ENCODE assay signal across 8 cellular contexts in the genomic region with DNA sequence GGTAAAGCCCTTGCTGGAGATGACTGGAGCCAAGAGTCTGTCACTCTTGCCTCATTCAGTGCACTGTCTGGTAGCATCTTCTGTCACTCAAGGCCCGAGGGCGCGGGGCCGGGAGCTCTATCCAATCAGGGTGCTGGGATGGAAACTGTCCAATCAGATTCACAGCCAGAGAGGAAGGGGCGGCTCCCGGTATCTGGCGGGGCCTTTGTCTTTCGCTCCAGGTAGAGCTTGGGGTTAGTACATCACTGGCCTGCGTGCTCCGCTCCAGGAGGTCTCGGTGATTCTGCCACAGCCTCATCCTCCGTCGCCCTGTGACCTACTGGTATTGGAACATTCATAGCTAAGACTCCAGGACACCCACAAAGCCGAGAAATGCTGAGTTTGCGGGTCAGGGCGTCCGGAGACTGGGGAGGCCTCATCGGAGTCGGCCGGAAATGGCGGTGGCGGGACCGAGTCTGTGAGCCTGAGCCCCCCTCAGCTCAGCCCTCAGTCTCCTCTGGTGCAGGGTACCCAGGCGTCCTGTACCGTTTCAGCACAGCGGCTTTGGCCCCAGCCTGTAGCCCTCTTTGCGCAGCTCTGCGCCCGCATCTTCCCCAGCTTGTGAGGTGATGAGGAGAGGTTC. TPM values are rescaled to one million over a fixed set of nuclear protein-coding genes. Genes with fewer than 3 reads are reported as not detected.
DNase-seq lines count a peak whose midpoint lies in the region; ATAC-seq and TF ChIP-seq lines count a peak whose summit lies in the region.

No MANE protein-coding gene starts in this region.

- WGBS in heart left ventricle, 4 donors: 1 to 3% (median 2%) methylated on average over 11 to 29 of the region's 29 CpGs
- WGBS in trophoblast cell (ENCODE audit: extremely low coverage, insufficient coverage, insufficient read length): no CpG with 5 or more reads among the region's 29 CpGs

- TF ChIP-seq POLR2A in heart left ventricle (IDR thresholded peaks at IDR 0.05): no peak

- H3K14ac ChIP-seq in trophoblast cell (ENCODE audit: low read length): peak overlapping the region; percentile 5

- H3K27me3 Mint-ChIP-seq in CD4-positive, CD25-positive, alpha-beta regulatory T cell: no peaks in the 10 kb centered on the region
- no peaks in the 10 kb centered on the region for H3K27me3 Mint-ChIP-seq in activated naive CD8-positive, alpha-beta T cell treated with anti-CD3 and anti-CD28 coated beads, Interleukin-2, amount 10 ng/mL, durations not matched to agents 7 days and 5 days

- H3K36me3 Mint-ChIP-seq in CD4-positive, CD25-positive, alpha-beta regulatory T cell: no peaks in the 10 kb centered on the region
- H3K36me3 Mint-ChIP-seq in activated naive CD8-positive, alpha-beta T cell treated with anti-CD3 and anti-CD28 coated beads, Interleukin-2, amount 10 ng/mL, durations not matched to agents 7 days and 5 days: peaks cover 22% of the 10 kb centered on the region

- peaks cover 10% of the 10 kb centered on the region for H3K4me1 ChIP-seq in CD4-positive, CD25-positive, alpha-beta regulatory T cell (ENCODE audit: control insufficient read depth, insufficient read depth, low read length, poor library complexity, severe bottlenecking)
- H3K4me1 ChIP-seq in HUES48 (ENCODE audit: control insufficient read depth, insufficient read depth, low read length) (no peaks in the 10 kb centered on the region), SJSA1 (replicated peaks) (no peaks in the 10 kb centered on the region), heart left ventricle (peaks cover 0 to 9% (median 0%) of the 10 kb centered on the region in 12 donors), trophoblast cell (ENCODE audit: control insufficient read depth in 1 of 2, insufficient read depth in 2 of 2, low read length in 2 of 2) (peaks cover 2% of the 10 kb centered on the region in 2 experiments), tibial artery (peaks cover 0 to 7% (median 5%) of the 10 kb centered on the region in 4 donors)

- H4K8ac ChIP-seq in trophoblast cell (ENCODE audit: low read depth, low read length): peak overlapping the region; percentile 93

- peak overlapping the region; percentile 43 for H3K4ac ChIP-seq in trophoblast cell (ENCODE audit: low read depth, low read length)

- no peaks in the 10 kb centered on the region for H3K27me3 ChIP-seq in CD4-positive, CD25-positive, alpha-beta regulatory T cell (ENCODE audit: control insufficient read depth, insufficient read depth, low read length)
- no peaks in the 10 kb centered on the region for H3K27me3 ChIP-seq in HUES48 (ENCODE audit: control insufficient read depth, insufficient read depth, low read length)
- no peaks in the 10 kb centered on the region for H3K27me3 ChIP-seq in SJSA1 (replicated peaks)
- no peaks in the 10 kb centered on the region for H3K27me3 ChIP-seq in heart left ventricle
- H3K27me3 ChIP-seq in trophoblast cell (ENCODE audit: insufficient read depth, low read length): no peaks in the 10 kb centered on the region
- H3K27me3 ChIP-seq in tibial artery: no peaks in the 10 kb centered on the region

- no peak overlapping the region for H3K27ac ChIP-seq in CD4-positive, CD25-positive, alpha-beta regulatory T cell (ENCODE audit: insufficient read depth, low read length, poor library complexity, severe bottlenecking)
- H3K27ac ChIP-seq in HUES48 (ENCODE audit: low read depth, low read length) (no peak overlapping the region), SJSA1 (no peak overlapping the region), heart left ventricle (no peak overlapping the region), trophoblast cell (ENCODE audit: low read depth, low read length) (peak overlapping the region; percentile 40), tibial artery (no peak overlapping the region)

- peak overlapping the region; percentile 72 for H3K4me3 ChIP-seq in CD4-positive, CD25-positive, alpha-beta regulatory T cell (ENCODE audit: low read depth, low read length)
- peak overlapping the region; percentile 83 for H3K4me3 ChIP-seq in HUES48 (ENCODE audit: low read depth, low read length)
- no peak overlapping the region; the same call in 1 of the 2 replicates for H3K4me3 ChIP-seq in SJSA1
- peak overlapping the region; percentile 10 to 58 (median 48) for H3K4me3 ChIP-seq in heart left ventricle
- peak overlapping the region; percentile 88 for H3K4me3 ChIP-seq in trophoblast cell (ENCODE audit: low read depth, low read length)
- peak overlapping the region; percentile 36 to 48 for H3K4me3 ChIP-seq in tibial artery

- no peaks in the 10 kb centered on the region for H3K9me3 ChIP-seq in CD4-positive, CD25-positive, alpha-beta regulatory T cell (ENCODE audit: control insufficient read depth in 2 of 2, low read length in 2 of 2)
- H3K9me3 ChIP-seq in HUES48 (ENCODE audit: control insufficient read depth, insufficient read depth, low read length): no peaks in the 10 kb centered on the region; the same call in 1 of the 2 replicates
- H3K9me3 ChIP-seq in SJSA1 (replicated peaks): 0 out of 2 replicates have a peak, but pooled peaks cover 7% of the 10 kb centered on the region
- H3K9me3 ChIP-seq in heart left ventricle: no peaks in the 10 kb centered on the region
- no peaks in the 10 kb centered on the region for H3K9me3 ChIP-seq in trophoblast cell (ENCODE audit: insufficient read depth, low read depth, low read length)
- H3K9me3 ChIP-seq in tibial artery: no peaks in the 10 kb centered on the region

- POLR2A ChIA-PET in activated naive CD8-positive, alpha-beta T cell treated with anti-CD3 and anti-CD28 coated beads, Interleukin-2, amount 10 ng/mL, durations not matched to agents 7 days and 5 days (lab: Charles Lee): interaction anchor here (0.6 to 1.7 kb wide), 19 partner anchors 11 to 836 kb away, joined by 3 to 36 read pairs (median 5); partner anchors contain the start of genes ZNF100, ZNF429, ZNF43 and ZNF430

- peak overlapping the region; percentile 83 for H4K12ac ChIP-seq in trophoblast cell (ENCODE audit: low read depth, low read length)

- peak overlapping the region; percentile 85 to 96 (median 92) for H3K4me3 Mint-ChIP-seq in CD4-positive, CD25-positive, alpha-beta regulatory T cell
- peak overlapping the region; percentile 95 for H3K4me3 Mint-ChIP-seq in activated naive CD8-positive, alpha-beta T cell treated with anti-CD3 and anti-CD28 coated beads, Interleukin-2, amount 10 ng/mL, durations not matched to agents 7 days and 5 days

- H3K9ac ChIP-seq in HUES48 (ENCODE audit: low read depth, low read length): peak overlapping the region; percentile 91
- H3K9ac ChIP-seq in trophoblast cell (ENCODE audit: low read length): peak overlapping the region; percentile 81

- peak overlapping the region; percentile 82 to 87 (median 82) for H3K27ac Mint-ChIP-seq in CD4-positive, CD25-positive, alpha-beta regulatory T cell
- peak overlapping the region; percentile 97 for H3K27ac Mint-ChIP-seq in activated naive CD8-positive, alpha-beta T cell treated with anti-CD3 and anti-CD28 coated beads, Interleukin-2, amount 10 ng/mL, durations not matched to agents 7 days and 5 days

- peaks cover 0 to 4% (median 0%) of the 10 kb centered on the region in 7 donors for H3K9me3 Mint-ChIP-seq in CD4-positive, CD25-positive, alpha-beta regulatory T cell
- peaks cover 8% of the 10 kb centered on the region for H3K9me3 Mint-ChIP-seq in activated naive CD8-positive, alpha-beta T cell treated with anti-CD3 and anti-CD28 coated beads, Interleukin-2, amount 10 ng/mL, durations not matched to agents 7 days and 5 days

- DNase-seq in CD4-positive, CD25-positive, alpha-beta regulatory T cell: peak; percentile 75 to 94 (median 86)
- DNase-seq in SJSA1 (ENCODE audit: low read depth in 1 of 2, low spot score in 2 of 2): peak; percentile 15 to 39
- DNase-seq in activated naive CD8-positive, alpha-beta T cell treated with anti-CD3 and anti-CD28 coated beads, Interleukin-2, amount 10 ng/mL, durations not matched to agents 7 days and 5 days: peak; percentile 84
- DNase-seq in heart left ventricle: peak; percentile 87 to 93 (median 90)
- DNase-seq in trophoblast cell: peak; percentile 81 to 82
- DNase-seq in tibial artery: peak; percentile 77 to 84

- H3K4me1 Mint-ChIP-seq in CD4-positive, CD25-positive, alpha-beta regulatory T cell: peaks cover 2 to 13% (median 11%) of the 10 kb centered on the region in 4 donors
- peaks cover 13% of the 10 kb centered on the region for H3K4me1 Mint-ChIP-seq in activated naive CD8-positive, alpha-beta T cell treated with anti-CD3 and anti-CD28 coated beads, Interleukin-2, amount 10 ng/mL, durations not matched to agents 7 days and 5 days

- no peak overlapping the region for H3K23ac ChIP-seq in trophoblast cell (ENCODE audit: low read length)

- no peaks in the 10 kb centered on the region for H3K36me3 ChIP-seq in CD4-positive, CD25-positive, alpha-beta regulatory T cell (ENCODE audit: control insufficient read depth, insufficient read depth, low read length)
- no peaks in the 10 kb centered on the region for H3K36me3 ChIP-seq in HUES48 (ENCODE audit: control insufficient read depth, insufficient read depth, low read length)
- no peaks in the 10 kb centered on the region for H3K36me3 ChIP-seq in SJSA1
- no peaks in the 10 kb centered on the region for H3K36me3 ChIP-seq in heart left ventricle
- H3K36me3 ChIP-seq in trophoblast cell (ENCODE audit: control insufficient read depth in 1 of 2, insufficient read depth in 2 of 2, low read length in 2 of 2): no peaks in the 10 kb centered on the region
- no peaks in the 10 kb centered on the region for H3K36me3 ChIP-seq in tibial artery

- intact Hi-C loops in heart left ventricle (cut with DNase I): no loop called here
- intact Hi-C loops in tibial artery (cut with DNase I; ENCODE audit: low total_unique reads): no loop called here

- peaks cover 5% of the 10 kb centered on the region for H3K79me1 ChIP-seq in trophoblast cell (ENCODE audit: low read length)

- peaks cover 4% of the 10 kb centered on the region for H3K79me2 ChIP-seq in trophoblast cell (ENCODE audit: control insufficient read depth, insufficient read depth, low read length, poor library complexity)

- H4K91ac ChIP-seq in trophoblast cell (ENCODE audit: low read depth, low read length): peak overlapping the region; percentile 45

- H3K4me2 ChIP-seq in trophoblast cell (ENCODE audit: low read length): peak overlapping the region; percentile 81

- no peak overlapping the region for H2BK5ac ChIP-seq in trophoblast cell (ENCODE audit: low read depth, low read length, poor library complexity)

- peak overlapping the region; percentile 67 for H3K18ac ChIP-seq in trophoblast cell (ENCODE audit: low read length)

- TF ChIP-seq CTCF in heart left ventricle (IDR thresholded peaks at IDR 0.05): no peak
- TF ChIP-seq CTCF in tibial artery (IDR thresholded peaks at IDR 0.05): no peak

- H2BK12ac ChIP-seq in trophoblast cell (ENCODE audit: low read length): no peak overlapping the region

- H2BK120ac ChIP-seq in trophoblast cell (ENCODE audit: insufficient read depth, low read length, poor library complexity): no peak overlapping the region

- ATAC-seq in CD4-positive, CD25-positive, alpha-beta regulatory T cell (ENCODE audit: low read depth in 2 of 2): peak; percentile 100
- ATAC-seq in GM19463 (IDR thresholded peaks at IDR 0.05; ENCODE audit: unreplicated experiment) (peak; percentile 99), heart left ventricle (peak; percentile 100)
- peak; percentile 99 for ATAC-seq in activated naive CD8-positive, alpha-beta T cell treated with anti-CD3 and anti-CD28 coated beads, Interleukin-2, amount 10 ng/mL, durations not matched to agents 7 days and 5 days (ENCODE audit: low read depth)

- no peak overlapping the region for H2AK5ac ChIP-seq in trophoblast cell (ENCODE audit: low read length)

- peak overlapping the region; percentile 42 for H2AFZ ChIP-seq in trophoblast cell (ENCODE audit: insufficient read depth, low read length, poor library complexity)

RNA-seq across cellular contexts. Expression of gene ZNF430, which starts 20.6 kb away (rescaled TPM):
- total RNA-seq in CD4-positive, CD25-positive, alpha-beta regulatory T cell: 37.6 TPM
- polyA plus RNA-seq in CD4-positive, CD25-positive, alpha-beta regulatory T cell: 10 to 100 TPM; 36.2 to 59.1 (median 49.5) TPM
- total RNA-seq in SJSA1 (2014; rRNA removed; shearing (Covaris generic)): 5.5 and 12.7 TPM in 2 replicates
- total RNA-seq in activated naive CD8-positive, alpha-beta T cell treated with anti-CD3 and anti-CD28 coated beads, Interleukin-2, amount 10 ng/mL, durations not matched to agents 7 days and 5 days: 10 to 100 TPM; 33.9 to 35.0 TPM
- 1 to 10 TPM; 2.9 to 9.1 (median 3.9) TPM for total RNA-seq in heart left ventricle
- 1 to 10 TPM; 1.1 to 2.4 TPM for polyA plus RNA-seq in heart left ventricle
- polyA plus RNA-seq in trophoblast cell (2013): 10.1 and 10.9 TPM in 2 replicates

Comparison
In these comparisons a context has a peak if more than half of its experiments do, and no peak if none do; other contexts are left out.
1. DNase-seq: peak in every context shown above with its lines; median percentile 90 in heart left ventricle; 86 in CD4-positive, CD25-positive, alpha-beta regulatory T cell; 84 in activated naive CD8-positive, alpha-beta T cell treated with anti-CD3 and anti-CD28 coated beads, Interleukin-2, amount 10 ng/mL, durations not matched to agents 7 days and 5 days; 82 in trophoblast cell; 80 in tibial artery; 27 in SJSA1.